In the genomic region with DNA sequence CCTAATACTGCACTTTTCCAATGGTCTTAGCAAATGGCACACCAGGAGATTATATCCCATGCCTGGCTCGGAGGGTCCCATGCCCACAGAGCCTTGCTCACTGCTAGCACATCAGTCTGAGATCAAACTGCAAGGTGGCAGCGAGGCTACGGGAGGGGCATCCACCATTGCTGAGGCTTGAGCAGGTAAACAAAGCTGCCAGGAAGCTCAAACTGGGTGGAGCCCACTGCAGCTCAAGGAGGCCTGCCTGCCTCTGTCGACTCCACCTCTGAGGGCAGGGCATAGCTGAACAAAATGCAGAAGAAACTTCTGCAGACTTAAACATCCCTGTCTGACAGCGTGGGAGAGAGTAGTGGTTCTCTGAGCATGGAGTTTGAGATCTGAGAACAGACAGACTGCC, we compare ENCODE assay signal across 7 cellular contexts. TPM values are rescaled to one million over a fixed set of nuclear protein-coding genes. Genes with fewer than 3 reads are reported as not detected.
"Had no signal": no experiment of that assay in that cellular context is flagged by ENCODE, and none has a peak within 500 bp of the region (broad histone marks: within the 10 kb centered on the region; RNA-seq: fewer than 3 reads in every experiment).

No MANE protein-coding gene starts in this region.

RNA-seq across cellular contexts. Expression of a gene that starts 2.9 kb away (rescaled TPM):
- total RNA-seq: dermis microvascular lymphatic vessel endothelial cell, endodermal cell, glomerular endothelial cell, kidney epithelial cell, lung microvascular endothelial cell, mesothelial cell of epicardium, myocyte had no signal
